8 cellular contexts compared by ENCODE assay signal in the genomic region with DNA sequence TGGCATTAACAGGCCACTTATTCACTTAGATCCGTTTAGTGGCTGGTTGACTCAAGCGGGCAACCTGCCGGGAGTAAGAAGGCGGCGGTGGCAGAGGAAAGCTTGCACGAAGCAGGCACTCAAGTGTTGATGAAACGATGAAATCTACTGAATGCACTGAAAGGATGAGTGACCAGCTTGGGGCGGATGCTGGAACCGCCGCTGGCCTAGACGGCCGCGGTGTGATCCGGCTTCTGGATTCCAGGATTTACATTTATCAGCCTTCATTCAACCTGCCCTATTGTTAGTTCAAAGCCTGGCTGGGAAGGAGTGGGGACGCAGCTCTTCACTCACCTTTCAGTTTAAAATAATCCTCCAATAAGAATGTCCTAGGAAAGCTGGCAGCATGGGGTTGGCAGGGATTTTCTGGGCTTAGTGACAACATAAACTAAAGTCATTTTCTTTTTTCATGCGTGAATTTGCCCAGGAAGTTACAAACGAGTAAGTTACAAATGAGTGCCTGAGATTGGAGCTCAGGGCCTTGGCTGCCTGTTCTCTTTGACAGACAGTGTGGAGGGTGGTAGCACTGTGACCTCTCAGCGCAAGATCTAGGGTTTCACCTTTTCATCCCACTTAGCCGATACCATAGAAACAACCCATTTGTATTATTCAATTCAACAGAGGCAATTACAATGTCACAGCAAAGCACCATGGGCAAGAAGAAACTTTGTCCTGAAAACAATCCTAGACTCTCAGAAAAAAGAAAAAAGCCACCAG. TPM values are rescaled to one million over a fixed set of nuclear protein-coding genes. Genes with fewer than 3 reads are reported as not detected.
A peak's percentile ranks its signal among the peaks of the same experiment; 100 is the strongest.
DNase-seq lines count a peak whose midpoint lies in the region; ATAC-seq and TF ChIP-seq lines count a peak whose summit lies in the region.

No MANE protein-coding gene starts in this region.

- TF ChIP-seq CTCF in psoas muscle (IDR thresholded peaks at IDR 0.05) (no peak), omental fat pad (IDR thresholded peaks at IDR 0.05) (no peak)

- peak overlapping the region; percentile 80 for H3K4me3 ChIP-seq in psoas muscle

- DNase-seq in stimulated activated CD4-positive, alpha-beta T cell treated with anti-CD3 and anti-CD28 coated beads, Interleukin-1b, Interleukin-23, amount 100 ng/mL, for 48 hours: peak; percentile 5
- DNase-seq in stimulated activated CD4-positive, alpha-beta T cell treated with anti-CD3 and anti-CD28 coated beads, Interleukin-2, amount 100 ng/mL, for 48 hours: no peak
- peak; percentile 22 for DNase-seq in left cardiac atrium
- no peak for DNase-seq in psoas muscle
- DNase-seq in T1000 (lab: John Stamatoyannopoulos, UW): no peak
- DNase-seq in omental fat pad (ENCODE audit: low spot score): no peak

- ATAC-seq in SK-N-SH treated with all-trans-retinoic acid at 6 μM for 48 hours (peak; percentile 8; the same call in 2 of the 3 replicates), left cardiac atrium (peak in 1 of 2 donors; percentile 14), psoas muscle (peak in 1 of 4 donors; percentile 38), GM21447 (IDR thresholded peaks at IDR 0.05; ENCODE audit: unreplicated experiment) (no peak), omental fat pad (ENCODE audit: low FRiP score) (no peak)

- no peak overlapping the region for H3K27ac ChIP-seq in psoas muscle

- peaks cover 3 to 29% (median 3%) of the 10 kb centered on the region in 3 donors for H3K27me3 ChIP-seq in psoas muscle (ENCODE audit: insufficient read depth in 3 of 3, low read length in 2 of 3)

- intact Hi-C loops in left cardiac atrium (cut with DNase I) (loop anchor here in 1 of 2 donors (5.0 kb wide), 1 partner anchor 111 kb away; no protein-coding TSS in a partner anchor), psoas muscle (cut with DNase I) (loop anchor here in 1 of 2 donors (10.0 kb wide), 1 partner anchor 1289 kb away; no protein-coding TSS in a partner anchor)

- WGBS in psoas muscle, 3 donors: 34 to 41% (median 40%) methylated on average over 19 of the region's 19 CpGs

- peaks cover 6% of the 10 kb centered on the region for H3K4me1 ChIP-seq in psoas muscle

- H3K36me3 ChIP-seq in psoas muscle (ENCODE audit: insufficient read depth in 1 of 2, low read depth in 1 of 2): no peaks in the 10 kb centered on the region

- H3K9me3 ChIP-seq in psoas muscle: no peaks in the 10 kb centered on the region

TF ChIP-seq in SK-N-SH treated with all-trans-retinoic acid at 6 μM for 48 hours, 23 proteins besides CTCF, POLR2A, EP300 and RAD21:
- TF ChIP-seq ZC3H10 (CRISPR knock-in tag; IDR thresholded peaks at IDR 0.05) (no peak), ZNF565 (CRISPR knock-in tag; conservative IDR thresholded peaks at IDR 0.05; ENCODE audit: low read depth) (no peak), ZNF70 (CRISPR knock-in tag; IDR thresholded peaks at IDR 0.05) (no peak)
- TF ChIP-seq, protein P1, sequence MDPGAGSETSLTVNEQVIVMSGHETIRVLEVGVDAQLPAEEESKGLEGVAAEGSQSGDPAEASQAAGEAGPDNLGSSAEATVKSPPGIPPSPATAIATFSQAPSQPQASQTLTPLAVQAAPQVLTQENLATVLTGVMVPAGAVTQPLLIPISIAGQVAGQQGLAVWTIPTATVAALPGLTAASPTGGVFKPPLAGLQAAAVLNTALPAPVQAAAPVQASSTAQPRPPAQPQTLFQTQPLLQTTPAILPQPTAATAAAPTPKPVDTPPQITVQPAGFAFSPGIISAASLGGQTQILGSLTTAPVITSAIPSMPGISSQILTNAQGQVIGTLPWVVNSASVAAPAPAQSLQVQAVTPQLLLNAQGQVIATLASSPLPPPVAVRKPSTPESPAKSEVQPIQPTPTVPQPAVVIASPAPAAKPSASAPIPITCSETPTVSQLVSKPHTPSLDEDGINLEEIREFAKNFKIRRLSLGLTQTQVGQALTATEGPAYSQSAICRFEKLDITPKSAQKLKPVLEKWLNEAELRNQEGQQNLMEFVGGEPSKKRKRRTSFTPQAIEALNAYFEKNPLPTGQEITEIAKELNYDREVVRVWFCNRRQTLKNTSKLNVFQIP (CRISPR knock-in tag; IDR thresholded peaks at IDR 0.05; ENCODE audit: borderline replicate concordance, low read depth): no peak
TF ChIP-seq in SK-N-SH treated with all-trans-retinoic acid at 6 μM for 48 hours: peak in this region for 0.

RNA-seq across cellular contexts. Expression of a gene that starts 1.1 kb away (rescaled TPM):
- total RNA-seq in left cardiac atrium: 1 to 10 TPM in 1 of 2 donors, under 1 TPM in 1; 0.39 to 1.3 TPM
- total RNA-seq in psoas muscle: 1 to 10 TPM in 1 of 4 donors, under 1 TPM in 2, not detected in 1; 0.05 to 1.1 (median 0.62) TPM
- under 1 TPM in 2 of 3 donors, not detected in 1; 0.03 to 0.06 TPM for polyA plus RNA-seq in psoas muscle
- total RNA-seq in omental fat pad: 1 to 10 TPM in 1 of 4 donors, under 1 TPM in 3; 0.12 to 3.2 (median 0.23) TPM

Comparison
In these comparisons a context has a peak if more than half of its experiments do, and no peak if none do; other contexts are left out.
1. DNase-seq: peak in stimulated activated CD4-positive, alpha-beta T cell treated with anti-CD3 and anti-CD28 coated beads, Interleukin-1b, Interleukin-23, amount 100 ng/mL, for 48 hours (single experiment) and left cardiac atrium (single experiment); none in stimulated activated CD4-positive, alpha-beta T cell treated with anti-CD3 and anti-CD28 coated beads, Interleukin-2, amount 100 ng/mL, for 48 hours (0 of 2), psoas muscle (0 of 2), T1000 (single experiment) and omental fat pad (single experiment).